In the genomic region with DNA sequence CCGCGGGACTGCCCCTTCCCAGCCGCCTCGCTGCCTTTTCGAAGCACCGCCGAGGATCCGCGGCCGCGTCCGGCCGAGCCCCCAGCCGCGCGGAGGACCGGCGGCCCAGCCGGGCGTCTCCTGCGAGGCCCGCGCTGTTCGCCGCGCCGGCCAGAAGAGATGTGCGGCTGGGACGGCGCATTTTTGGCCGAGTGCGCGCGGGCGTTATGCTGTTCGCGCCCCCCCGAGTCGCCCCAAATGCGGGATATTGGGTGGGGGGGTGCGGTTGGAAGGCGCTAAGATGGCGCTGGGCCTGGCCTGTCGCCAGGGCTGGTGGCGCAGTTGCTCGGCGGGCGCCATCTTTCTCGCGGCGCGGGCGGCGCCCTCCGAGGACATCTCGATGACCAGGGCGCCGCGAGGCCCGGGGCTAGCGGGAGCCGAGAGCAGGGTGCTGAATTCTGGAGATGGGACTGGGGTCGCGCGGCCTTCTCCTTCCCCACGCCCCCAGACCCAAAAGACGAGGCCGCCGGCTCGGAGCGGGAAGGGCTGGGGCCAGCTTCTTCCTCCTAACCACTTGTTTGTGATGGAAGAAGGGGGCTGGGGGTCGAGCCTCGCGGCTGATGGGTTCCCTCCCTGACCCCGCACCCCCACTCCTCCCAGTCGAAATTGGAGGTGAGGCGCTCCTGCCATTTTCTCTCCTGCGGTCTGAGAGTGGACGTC, we compare ENCODE assay signal across 8 cellular contexts. TPM values are rescaled to one million over a fixed set of nuclear protein-coding genes. Genes with fewer than 3 reads are reported as not detected.
A peak's percentile ranks its signal among the peaks of the same experiment; 100 is the strongest.
DNase-seq lines count a peak whose midpoint lies in the region; ATAC-seq and TF ChIP-seq lines count a peak whose summit lies in the region.

No MANE protein-coding gene starts in this region.

- WGBS in thymus = under 1% methylated on average over 79 of the region's 79 CpGs

- H3K27ac ChIP-seq in AG04450 (ENCODE audit: low read depth, low read length) (peak overlapping the region; percentile 96), thymus (ENCODE audit: low read depth) (peak overlapping the region; percentile 100)

- peaks cover 7% of the 10 kb centered on the region for H3K4me1 ChIP-seq in thymus (ENCODE audit: control insufficient read depth, insufficient read depth, low read length)

- intact Hi-C loops in head of caudate nucleus (cut with DNase I) = loop anchor here (2.0 to 10.0 kb wide), 3 partner anchors 37 to 94 kb away; a partner anchor contains a TSS

- peak; percentile 37 for ATAC-seq in GM18868 (IDR thresholded peaks at IDR 0.05; ENCODE audit: unreplicated experiment)

- peaks cover 0 to 2% (median 0%) of the 10 kb centered on the region in 3 donors for H3K9me3 Mint-ChIP-seq in IgD-negative memory B cell
- no peaks in the 10 kb centered on the region for H3K9me3 Mint-ChIP-seq in activated naive CD4-positive, alpha-beta T cell treated with anti-CD3 and anti-CD28 coated beads, Interleukin-2, amount 10 ng/mL, durations not matched to agents 7 days and 5 days
- H3K9me3 Mint-ChIP-seq in osteocyte (ENCODE audit: unreplicated experiment) = no peaks in the 10 kb centered on the region

- H3K9me3 ChIP-seq in AG04450 (ENCODE audit: control insufficient read depth, insufficient read depth, low read length) = no peaks in the 10 kb centered on the region; the same call in 1 of the 2 replicates
- H3K9me3 ChIP-seq in thymus (ENCODE audit: control insufficient read depth) = no peaks in the 10 kb centered on the region

- TF ChIP-seq CTCF in AG04450 (IDR thresholded peaks at IDR 0.05; ENCODE audit: low read depth, low read length) (no peak), osteocyte (IDR thresholded peaks at IDR 0.05) (peak; percentile 11)

- DNase-seq in AG04450 (ENCODE audit: low read depth, low spot score) (peak; percentile 46), SK-MEL-5 (ENCODE audit: low read depth, low spot score) (peak; percentile 58), head of caudate nucleus (peak; percentile 44 to 90 (median 78)), osteocyte (ENCODE audit: extremely low spot score, unreplicated experiment) (peak; percentile 91)
- peak; percentile 77 for DNase-seq in activated naive CD4-positive, alpha-beta T cell treated with anti-CD3 and anti-CD28 coated beads, Interleukin-2, amount 10 ng/mL, durations not matched to agents 7 days and 5 days

- H3K36me3 ChIP-seq in thymus (ENCODE audit: control insufficient read depth, insufficient read depth) = peaks cover 3% of the 10 kb centered on the region

- H3K36me3 Mint-ChIP-seq in IgD-negative memory B cell (peaks cover 3% of the 10 kb centered on the region), osteocyte (ENCODE audit: unreplicated experiment) (no peaks in the 10 kb centered on the region)
- peaks cover 20% of the 10 kb centered on the region for H3K36me3 Mint-ChIP-seq in activated naive CD4-positive, alpha-beta T cell treated with anti-CD3 and anti-CD28 coated beads, Interleukin-2, amount 10 ng/mL, durations not matched to agents 7 days and 5 days

- no peaks in the 10 kb centered on the region for H3K27me3 Mint-ChIP-seq in IgD-negative memory B cell
- no peaks in the 10 kb centered on the region for H3K27me3 Mint-ChIP-seq in activated naive CD4-positive, alpha-beta T cell treated with anti-CD3 and anti-CD28 coated beads, Interleukin-2, amount 10 ng/mL, durations not matched to agents 7 days and 5 days
- H3K27me3 Mint-ChIP-seq in osteocyte (ENCODE audit: unreplicated experiment) = no peaks in the 10 kb centered on the region

- H3K27me3 ChIP-seq in AG04450 (ENCODE audit: control insufficient read depth, insufficient read depth, low read length) = no peaks in the 10 kb centered on the region
- no peaks in the 10 kb centered on the region for H3K27me3 ChIP-seq in thymus (ENCODE audit: control insufficient read depth, insufficient read depth)

- POLR2A ChIA-PET in AG04450 (lab: Yijun Ruan, JAX) = interaction anchor here (0.5 to 3.5 kb wide), 22 partner anchors 7 to 147 kb away, joined by 3 to 135 read pairs (median 6); a partner anchor contains a TSS

- CTCF ChIA-PET in AG04450 (lab: Charles Lee) = interaction anchor here (0.6 to 0.7 kb wide), 2 partner anchors 24 to 121 kb away, joined by 4 to 5 read pairs; no protein-coding TSS in a partner anchor
- CTCF ChIA-PET in activated naive CD4-positive, alpha-beta T cell treated with anti-CD3 and anti-CD28 coated beads, Interleukin-2, amount 10 ng/mL, durations not matched to agents 7 days and 5 days (lab: Charles Lee) = no interaction called here

- in situ Hi-C loops in SK-MEL-5 (cut with HindIII; ENCODE audit: low pct_unique_long_range_greater_than_20kb, low sequenced_read_pairs) = no loop called here

- peak overlapping the region in 2 of 3 donors; percentile 100 for H3K27ac Mint-ChIP-seq in IgD-negative memory B cell
- peak overlapping the region; percentile 97 for H3K27ac Mint-ChIP-seq in activated naive CD4-positive, alpha-beta T cell treated with anti-CD3 and anti-CD28 coated beads, Interleukin-2, amount 10 ng/mL, durations not matched to agents 7 days and 5 days
- no peak overlapping the region for H3K27ac Mint-ChIP-seq in osteocyte (ENCODE audit: unreplicated experiment)

- H3K4me1 Mint-ChIP-seq in IgD-negative memory B cell = peaks cover 20 to 43% (median 22%) of the 10 kb centered on the region in 3 donors
- H3K4me1 Mint-ChIP-seq in activated naive CD4-positive, alpha-beta T cell treated with anti-CD3 and anti-CD28 coated beads, Interleukin-2, amount 10 ng/mL, durations not matched to agents 7 days and 5 days = peaks cover 26% of the 10 kb centered on the region
- H3K4me1 Mint-ChIP-seq in osteocyte (ENCODE audit: unreplicated experiment) = peaks cover 18% of the 10 kb centered on the region

- H3K4me3 ChIP-seq in AG04450 (ENCODE audit: low read depth, low read length) (peak overlapping the region; percentile 81), thymus (ENCODE audit: low read length) (peak overlapping the region; percentile 98)

- H3K4me3 Mint-ChIP-seq in IgD-negative memory B cell (peak overlapping the region in 2 of 4 donors; percentile 97 to 99), osteocyte (ENCODE audit: unreplicated experiment) (peak overlapping the region; percentile 92)
- peak overlapping the region; percentile 92 for H3K4me3 Mint-ChIP-seq in activated naive CD4-positive, alpha-beta T cell treated with anti-CD3 and anti-CD28 coated beads, Interleukin-2, amount 10 ng/mL, durations not matched to agents 7 days and 5 days

RNA-seq across cellular contexts. Expression of a gene that starts 1.5 kb away (rescaled TPM):
- polyA plus RNA-seq in AG04450 (2011; rRNA removed) = 5.8 and 7.0 TPM in 2 replicates
- polyA minus RNA-seq in AG04450 (2011; rRNA and poly(A)+ RNA removed) = 10.1 and 11.9 TPM in 2 replicates
- 4.7 TPM for polyA plus RNA-seq in IgD-negative memory B cell
- 5.2 and 5.6 TPM in 2 replicates for total RNA-seq in SK-MEL-5 (2014; rRNA removed; shearing (Covaris generic))
- 7.0 and 10.3 TPM in 2 replicates for polyA plus RNA-seq in SK-MEL-5 (2015; cell fraction: cytosol; rRNA removed)
- polyA plus RNA-seq in SK-MEL-5 (2015; cell fraction: nucleus; rRNA removed) = 9.2 and 10.0 TPM in 2 replicates
- 12.0 and 12.7 TPM in 2 replicates for total RNA-seq in osteocyte
- polyA plus RNA-seq in thymus = 6.7 TPM

RNA-seq across cellular contexts. Expression of a gene that starts 37.4 kb away (rescaled TPM):
- polyA plus RNA-seq in AG04450 (2011; rRNA removed) (19.6 and 21.7 TPM in 2 replicates), IgD-negative memory B cell (67.2 TPM), thymus (64.5 TPM)
- polyA minus RNA-seq in AG04450 (2011; rRNA and poly(A)+ RNA removed) = 15.6 and 17.7 TPM in 2 replicates
- total RNA-seq in SK-MEL-5 (2014; rRNA removed; shearing (Covaris generic)) = 35.2 and 37.9 TPM in 2 replicates
- polyA plus RNA-seq in SK-MEL-5 (2015; cell fraction: cytosol; rRNA removed) = 24.2 and 29.9 TPM in 2 replicates
- 17.9 and 28.5 TPM in 2 replicates for polyA plus RNA-seq in SK-MEL-5 (2015; cell fraction: nucleus; rRNA removed)
- 23.4 and 23.8 TPM in 2 replicates for total RNA-seq in osteocyte

Comparison
In these comparisons a context has a peak if more than half of its experiments do, and no peak if none do; other contexts are left out.
1. Peak in every context shown above with its lines: DNase-seq, ATAC-seq, H3K4me3 ChIP-seq and H3K27ac ChIP-seq.